In genomic region chr2:39244241-39244862, GRCh38 we compare ENCODE assay signal across 11 cellular contexts. TPM values are rescaled to one million over a fixed set of nuclear protein-coding genes. Genes with fewer than 3 reads are reported as not detected.
A peak's percentile ranks its signal among the peaks of the same experiment; 100 is the strongest.
DNase-seq lines count a peak whose midpoint lies in the region; ATAC-seq and TF ChIP-seq lines count a peak whose summit lies in the region.
"Not testable (repeated sequence)": the region's sequence is repeated elsewhere in the genome, so short reads cannot be mapped to it uniquely, and the experiment has no call there.
"Had no signal": no experiment of that assay in that cellular context is flagged by ENCODE, and none has a peak within 500 bp of the region (broad histone marks: within the 10 kb centered on the region; RNA-seq: fewer than 3 reads in every experiment).

No MANE protein-coding gene starts in this region.

- not testable (repeated sequence) for TF ChIP-seq EP300 in esophagus muscularis mucosa (IDR thresholded peaks at IDR 0.05); upper lobe of left lung (IDR thresholded peaks at IDR 0.05)

- not testable (repeated sequence) for H3K27me3 Mint-ChIP-seq in CD8-positive, alpha-beta memory T cell; T-helper 17 cell; activated T-cell treated with anti-CD3 and anti-CD28 coated beads, Interleukin-2, amount 50 U/mL, for 24 hours; activated naive CD8-positive, alpha-beta T cell treated with anti-CD3 and anti-CD28 coated beads, Interleukin-2, amount 10 ng/mL, durations not matched to agents 7 days and 5 days; natural killer cell (ENCODE audit: low read depth in 2 of 2)

- CTCF ChIA-PET in CD8-positive, alpha-beta memory T cell (lab: Charles Lee) = interaction anchor here (2.4 kb wide), 1 partner anchor 15 kb away, joined by 15 read pairs; no protein-coding TSS in a partner anchor

- H3K27ac Mint-ChIP-seq in CD8-positive, alpha-beta memory T cell = peak overlapping the region; percentile 5 to 87 (median 62)
- H3K27ac Mint-ChIP-seq in T-helper 17 cell (peak overlapping the region; percentile 82), natural killer cell (peak overlapping the region; percentile 70 to 84)
- H3K27ac Mint-ChIP-seq in activated T-cell treated with anti-CD3 and anti-CD28 coated beads, Interleukin-2, amount 50 U/mL, for 24 hours = peak overlapping the region; percentile 35
- peak overlapping the region; percentile 85 for H3K27ac Mint-ChIP-seq in activated naive CD8-positive, alpha-beta T cell treated with anti-CD3 and anti-CD28 coated beads, Interleukin-2, amount 10 ng/mL, durations not matched to agents 7 days and 5 days

- not testable (repeated sequence) for H3K4me1 ChIP-seq in CD8-positive, alpha-beta memory T cell (ENCODE audit: insufficient read depth, low read length); esophagus muscularis mucosa; upper lobe of left lung

- H3K9me3 ChIP-seq in CD8-positive, alpha-beta memory T cell (ENCODE audit: low read length); T-helper 17 cell (ENCODE audit: control insufficient read depth, low read length, poor library complexity, severe bottlenecking); esophagus muscularis mucosa; upper lobe of left lung: not testable (repeated sequence)

- 100% methylated on average over 8 of the region's 39 CpGs for WGBS in esophagus muscularis mucosa
- WGBS in upper lobe of left lung, 2 donors = 94% methylated on average over 36 of the region's 39 CpGs; no CpG with 5 or more reads in 1 of the 2 donors

- intact Hi-C loops in esophagus muscularis mucosa (cut with DNase I); natural killer cell (cut with micrococcal nuclease): not testable (repeated sequence)

- not testable (repeated sequence) for TF ChIP-seq POLR2A in esophagus muscularis mucosa (IDR thresholded peaks at IDR 0.05; ENCODE audit: low read depth); upper lobe of left lung (IDR thresholded peaks at IDR 0.05)

- ATAC-seq in T-helper 17 cell; activated naive CD8-positive, alpha-beta T cell treated with anti-CD3 and anti-CD28 coated beads, Interleukin-2, amount 10 ng/mL, durations not matched to agents 7 days and 5 days (ENCODE audit: low read depth); natural killer cell; upper lobe of left lung (ENCODE audit: low FRiP score in 2 of 2): not testable (repeated sequence)

- H3K36me3 ChIP-seq in CD8-positive, alpha-beta memory T cell (ENCODE audit: insufficient read depth, low read length); esophagus muscularis mucosa; upper lobe of left lung: not testable (repeated sequence)

- not testable (repeated sequence) for H3K27ac ChIP-seq in CD8-positive, alpha-beta memory T cell (ENCODE audit: low read depth, low read length); esophagus muscularis mucosa (replicated peaks in 1 of 4); upper lobe of left lung

- H3K9me3 Mint-ChIP-seq in CD8-positive, alpha-beta memory T cell; activated T-cell treated with anti-CD3 and anti-CD28 coated beads, Interleukin-2, amount 50 U/mL, for 24 hours; activated naive CD8-positive, alpha-beta T cell treated with anti-CD3 and anti-CD28 coated beads, Interleukin-2, amount 10 ng/mL, durations not matched to agents 7 days and 5 days; natural killer cell: not testable (repeated sequence)

- not testable (repeated sequence) for H3K36me3 Mint-ChIP-seq in CD8-positive, alpha-beta memory T cell; T-helper 17 cell (ENCODE audit: low read depth); activated T-cell treated with anti-CD3 and anti-CD28 coated beads, Interleukin-2, amount 50 U/mL, for 24 hours (ENCODE audit: low read depth); activated naive CD8-positive, alpha-beta T cell treated with anti-CD3 and anti-CD28 coated beads, Interleukin-2, amount 10 ng/mL, durations not matched to agents 7 days and 5 days; natural killer cell

- H3K4me1 Mint-ChIP-seq in CD8-positive, alpha-beta memory T cell = peaks cover 12 to 22% (median 19%) of the 10 kb centered on the region in 3 donors
- H3K4me1 Mint-ChIP-seq in T-helper 17 cell = peaks cover 15% of the 10 kb centered on the region
- H3K4me1 Mint-ChIP-seq in activated T-cell treated with anti-CD3 and anti-CD28 coated beads, Interleukin-2, amount 50 U/mL, for 24 hours (ENCODE audit: low read depth) = peaks cover 19% of the 10 kb centered on the region
- H3K4me1 Mint-ChIP-seq in activated naive CD8-positive, alpha-beta T cell treated with anti-CD3 and anti-CD28 coated beads, Interleukin-2, amount 10 ng/mL, durations not matched to agents 7 days and 5 days = peaks cover 20% of the 10 kb centered on the region
- H3K4me1 Mint-ChIP-seq in natural killer cell = peaks cover 14 to 19% of the 10 kb centered on the region in 2 donors

- not testable (repeated sequence) for TF ChIP-seq CTCF in esophagus muscularis mucosa (IDR thresholded peaks at IDR 0.05); natural killer cell (IDR thresholded peaks at IDR 0.05); upper lobe of left lung (IDR thresholded peaks at IDR 0.05)

- not testable (repeated sequence) for DNase-seq in CD8-positive, alpha-beta memory T cell; Jurkat, Clone E6-1 (ENCODE audit: low read depth, low spot score); T-helper 17 cell; activated T-cell treated with anti-CD3 and anti-CD28 coated beads, Interleukin-2, amount 50 U/mL, for 24 hours; activated naive CD8-positive, alpha-beta T cell treated with anti-CD3 and anti-CD28 coated beads, Interleukin-2, amount 10 ng/mL, durations not matched to agents 7 days and 5 days; esophagus muscularis mucosa (ENCODE audit: extremely low spot score); natural killer cell
- DNase-seq in upper lobe of left lung = peak in 1 of 2 donors; percentile 69

- peak overlapping the region; percentile 52 for H3K4me3 ChIP-seq in CD8-positive, alpha-beta memory T cell (ENCODE audit: low read length)
- peak overlapping the region; percentile 42 for H3K4me3 ChIP-seq in Jurkat, Clone E6-1 (ENCODE audit: low read length)
- peak overlapping the region; percentile 33 to 52 (median 38) for H3K4me3 ChIP-seq in esophagus muscularis mucosa
- H3K4me3 ChIP-seq in upper lobe of left lung = peak overlapping the region in 3 of 4 donors; percentile 29 to 42 (median 38)

- POLR2A ChIA-PET in CD8-positive, alpha-beta memory T cell (lab: Charles Lee) = not testable (repeated sequence)
- POLR2A ChIA-PET in activated naive CD8-positive, alpha-beta T cell treated with anti-CD3 and anti-CD28 coated beads, Interleukin-2, amount 10 ng/mL, durations not matched to agents 7 days and 5 days (lab: Charles Lee) = interaction anchor here (1.0 to 1.4 kb wide), 3 partner anchors 15 to 120 kb away, joined by 3 to 6 read pairs (median 5); no protein-coding TSS in a partner anchor

- peak overlapping the region; percentile 86 to 97 (median 88) for H3K4me3 Mint-ChIP-seq in CD8-positive, alpha-beta memory T cell
- peak overlapping the region; percentile 86 for H3K4me3 Mint-ChIP-seq in T-helper 17 cell
- peak overlapping the region; percentile 67 for H3K4me3 Mint-ChIP-seq in activated T-cell treated with anti-CD3 and anti-CD28 coated beads, Interleukin-2, amount 50 U/mL, for 24 hours
- peak overlapping the region; percentile 84 for H3K4me3 Mint-ChIP-seq in activated naive CD8-positive, alpha-beta T cell treated with anti-CD3 and anti-CD28 coated beads, Interleukin-2, amount 10 ng/mL, durations not matched to agents 7 days and 5 days
- peak overlapping the region; percentile 92 for H3K4me3 Mint-ChIP-seq in natural killer cell

- not testable (repeated sequence) for H3K27me3 ChIP-seq in CD8-positive, alpha-beta memory T cell (ENCODE audit: insufficient read depth, low read length, poor library complexity, severe bottlenecking); esophagus muscularis mucosa; upper lobe of left lung

RNA-seq across cellular contexts. Expression of gene CDKL4, which starts 0.6 kb away (rescaled TPM):
- total RNA-seq in CD8-positive, alpha-beta memory T cell = under 1 TPM; 0.13 to 0.31 TPM
- polyA plus RNA-seq in CD8-positive, alpha-beta memory T cell = not detected
- not detected for polyA plus RNA-seq in Jurkat, Clone E6-1 (2012; ENCODE audit: insufficient read depth, insufficient read length)
- total RNA-seq in T-helper 17 cell (under 1 TPM in 1 of 2 donors, not detected in 1; 0.60 TPM), esophagus muscularis mucosa (1 to 10 TPM in 2 of 4 donors, under 1 TPM in 2; 0.40 to 3.7 (median 1.1) TPM), natural killer cell (not detected), upper lobe of left lung (1 to 10 TPM in 2 of 6 donors, under 1 TPM in 2, not detected in 2; 0.54 to 5.2 (median 1.4) TPM)
- total RNA-seq in activated naive CD8-positive, alpha-beta T cell treated with anti-CD3 and anti-CD28 coated beads, Interleukin-2, amount 10 ng/mL, durations not matched to agents 7 days and 5 days = 1 to 10 TPM in 1 of 2 experiments, under 1 TPM in 1; 0.50 to 1.2 TPM
- total RNA-seq: H7, NCI-H460, OCI-LY7 had no signal

Comparison
In these comparisons a context has a peak if more than half of its experiments do, and no peak if none do; other contexts are left out.
1. H3K27ac Mint-ChIP-seq: peak in every context shown above with its lines; median percentile 85 in activated naive CD8-positive, alpha-beta T cell treated with anti-CD3 and anti-CD28 coated beads, Interleukin-2, amount 10 ng/mL, durations not matched to agents 7 days and 5 days; 82 in T-helper 17 cell; 77 in natural killer cell; 62 in CD8-positive, alpha-beta memory T cell; 35 in activated T-cell treated with anti-CD3 and anti-CD28 coated beads, Interleukin-2, amount 50 U/mL, for 24 hours.